ENCODE assay signal across 24 cellular contexts in the genomic region with DNA sequence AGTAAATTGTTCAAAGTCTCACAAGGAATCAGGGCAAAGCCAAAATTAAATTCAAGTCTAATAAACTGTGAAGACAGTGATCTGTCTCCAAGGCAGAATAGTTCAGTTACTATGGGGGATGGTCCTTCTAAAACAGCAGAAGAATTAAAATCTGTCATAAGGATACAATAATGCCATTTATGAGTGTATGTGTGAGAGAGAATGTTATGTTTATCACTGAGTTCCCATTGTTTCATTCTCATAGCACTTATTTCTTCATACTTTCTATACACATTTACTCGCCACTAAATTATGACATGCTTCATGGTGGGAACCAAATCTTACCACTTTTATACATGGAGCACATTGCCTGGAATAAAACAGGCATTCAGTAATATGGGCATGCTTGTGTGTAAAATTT.
"Had no signal": no experiment of that assay in that cellular context is flagged by ENCODE, and none has a peak within 500 bp of the region (broad histone marks: within the 10 kb centered on the region; RNA-seq: fewer than 3 reads in every experiment).

No MANE protein-coding gene starts in this region.

- H2AFZ ChIP-seq: parathyroid adenoma had no signal

- DNase-seq: effector memory CD8-positive, alpha-beta T cell; foreskin fibroblast; left colon; left ventricle myocardium superior; mesendoderm; naive B cell; nephron progenitor cell; psoas muscle; retina; right lobe of liver; spleen; stimulated activated CD4-positive, alpha-beta T cell treated with anti-CD3 and anti-CD28 coated beads, Interleukin-15, amount 100 ng/mL, for 24 hours; stimulated activated CD4-positive, alpha-beta T cell treated with anti-CD3 and anti-CD28 coated beads, Interleukin-1b, Interleukin-23, amount 100 ng/mL, for 48 hours; stimulated activated CD4-positive, alpha-beta T cell treated with anti-CD3 and anti-CD28 coated beads, Interleukin-4, amount 100 ng/mL, for 24 hours; stimulated activated naive CD8-positive, alpha-beta T cell treated with anti-CD3 and anti-CD28 coated beads, Interleukin-15, amount 100 ng/mL, for 72 hours; testis; upper lobe of right lung had no signal

- H3K4me1 Mint-ChIP-seq: nephron progenitor cell had no signal

- H3K4me3 Mint-ChIP-seq: effector memory CD8-positive, alpha-beta T cell; naive B cell; nephron progenitor cell; stimulated activated memory B cell treated with anti-CD40 and anti-IgM and Interleukin-4, amounts not matched to agents 10 μg/mL and 1 μg/mL and 100 μg/mL, for 72 hours; stimulated activated naive CD8-positive, alpha-beta T cell treated with anti-CD3 and anti-CD28 coated beads, Interleukin-15, amount 100 ng/mL, for 72 hours had no signal

- H3K27ac Mint-ChIP-seq: effector memory CD8-positive, alpha-beta T cell; nephron progenitor cell; stimulated activated memory B cell treated with anti-CD40 and anti-IgM and Interleukin-4, amounts not matched to agents 10 μg/mL and 1 μg/mL and 100 μg/mL, for 72 hours had no signal

- H3K27me3 Mint-ChIP-seq: effector memory CD8-positive, alpha-beta T cell; naive B cell; stimulated activated memory B cell treated with anti-CD40 and anti-IgM and Interleukin-4, amounts not matched to agents 10 μg/mL and 1 μg/mL and 100 μg/mL, for 72 hours; stimulated activated naive CD8-positive, alpha-beta T cell treated with anti-CD3 and anti-CD28 coated beads, Interleukin-15, amount 100 ng/mL, for 72 hours had no signal

- H3K27ac ChIP-seq: epithelial cell of prostate, esophagus muscularis mucosa, parathyroid adenoma, psoas muscle, right lobe of liver, spleen, testis, tibial nerve, upper lobe of right lung, vagina had no signal

- H3K36me3 ChIP-seq: esophagus muscularis mucosa, right lobe of liver, spleen, tibial nerve, upper lobe of right lung, vagina had no signal

- H3K36me3 Mint-ChIP-seq: naive B cell had no signal

- H3K9me3 Mint-ChIP-seq: effector memory CD8-positive, alpha-beta T cell; naive B cell; nephron progenitor cell; stimulated activated memory B cell treated with anti-CD40 and anti-IgM and Interleukin-4, amounts not matched to agents 10 μg/mL and 1 μg/mL and 100 μg/mL, for 72 hours; stimulated activated naive CD8-positive, alpha-beta T cell treated with anti-CD3 and anti-CD28 coated beads, Interleukin-15, amount 100 ng/mL, for 72 hours had no signal

- H3K27me3 ChIP-seq: esophagus muscularis mucosa, right lobe of liver, spleen, testis, upper lobe of right lung, vagina had no signal

- H3K9me3 ChIP-seq: esophagus muscularis mucosa, psoas muscle, right lobe of liver, spleen, testis, tibial nerve, upper lobe of right lung, vagina had no signal

- H3K4me3 ChIP-seq: esophagus muscularis mucosa, lung, psoas muscle, right lobe of liver, spleen, testis, tibial nerve, upper lobe of right lung, vagina had no signal

- ATAC-seq: effector memory CD8-positive, alpha-beta T cell; left ventricle myocardium superior; psoas muscle; right lobe of liver; stimulated activated memory B cell treated with anti-CD40 and anti-IgM and Interleukin-4, amounts not matched to agents 10 μg/mL and 1 μg/mL and 100 μg/mL, for 72 hours; stimulated activated naive CD8-positive, alpha-beta T cell treated with anti-CD3 and anti-CD28 coated beads, Interleukin-15, amount 100 ng/mL, for 72 hours; upper lobe of right lung had no signal

- H3K4me1 ChIP-seq: esophagus muscularis mucosa, parathyroid adenoma, psoas muscle, right lobe of liver, spleen, testis, tibial nerve, upper lobe of right lung, vagina had no signal

- H3K9ac ChIP-seq: parathyroid adenoma had no signal

- H3K79me2 ChIP-seq: parathyroid adenoma had no signal
